1 cellular context compared by ENCODE assay signal in genomic region chr11:117925198-117925925, GRCh38.
TF ChIP-seq lines count a peak whose summit lies in the region.

No MANE protein-coding gene starts in this region.

TF ChIP-seq in GM12878, 131 proteins besides CTCF, POLR2A, EP300 and RAD21:
- TF ChIP-seq ZNF24 (IDR thresholded peaks at IDR 0.05) (peak; percentile 83), NR2C1 (IDR thresholded peaks at IDR 0.05) (no peak)
